19 cellular contexts compared by ENCODE assay signal in genomic region chr20:36519012-36519719, GRCh38. TPM values are rescaled to one million over a fixed set of nuclear protein-coding genes. Genes with fewer than 3 reads are reported as not detected.
DNase-seq lines count a peak whose midpoint lies in the region; ATAC-seq and TF ChIP-seq lines count a peak whose summit lies in the region.
"Had no signal": no experiment of that assay in that cellular context is flagged by ENCODE, and none has a peak within 500 bp of the region (broad histone marks: within the 10 kb centered on the region; RNA-seq: fewer than 3 reads in every experiment).

No MANE protein-coding gene starts in this region.

- TF ChIP-seq CTCF in nephron progenitor cell (IDR thresholded peaks at IDR 0.05) (no peak), OCI-LY7 (conservative IDR thresholded peaks at IDR 0.05; ENCODE audit: low read length) (no peak)

- POLR2A ChIA-PET in activated CD4-positive, alpha-beta memory T cell treated with anti-CD3 and anti-CD28 coated beads for 36 hours (lab: Charles Lee): interaction anchor here (0.7 to 1.5 kb wide), 2 partner anchors 55 to 214 kb away, joined by 3 to 5 read pairs; partner anchors contain the start of gene TGIF2
- POLR2A ChIA-PET in OCI-LY7 (lab: Charles Lee): no interaction called here

- H2AFZ ChIP-seq in OCI-LY7 (ENCODE audit: low read length): no peak overlapping the region

- no peaks in the 10 kb centered on the region for H3K27me3 Mint-ChIP-seq in activated naive CD4-positive, alpha-beta T cell treated with anti-CD3 and anti-CD28 coated beads for 36 hours (ENCODE audit: low read depth)
- no peaks in the 10 kb centered on the region for H3K27me3 Mint-ChIP-seq in activated CD4-positive, alpha-beta memory T cell treated with anti-CD3 and anti-CD28 coated beads for 36 hours
- no peaks in the 10 kb centered on the region for H3K27me3 Mint-ChIP-seq in nephron progenitor cell (ENCODE audit: low read depth, poor library complexity)
- H3K27me3 Mint-ChIP-seq: CD4-positive, CD25-positive, alpha-beta regulatory T cell; IgD-negative memory B cell had no signal

- CTCF ChIA-PET in activated naive CD4-positive, alpha-beta T cell treated with anti-CD3 and anti-CD28 coated beads for 36 hours (lab: Charles Lee): interaction anchor here (1.0 kb wide), 1 partner anchor 46 kb away, joined by 4 read pairs; no protein-coding TSS in a partner anchor
- CTCF ChIA-PET in activated CD4-positive, alpha-beta memory T cell treated with anti-CD3 and anti-CD28 coated beads for 36 hours (lab: Charles Lee): interaction anchor here (0.9 kb wide), 1 partner anchor 13 kb away, joined by 3 read pairs; no protein-coding TSS in a partner anchor
- CTCF ChIA-PET in OCI-LY7 (lab: Charles Lee; ENCODE audit: unreplicated experiment): no interaction called here

- H3K9me3 Mint-ChIP-seq in activated naive CD4-positive, alpha-beta T cell treated with anti-CD3 and anti-CD28 coated beads, Interleukin-2, amount 50 U/mL, for 72 hours: no peaks in the 10 kb centered on the region
- H3K9me3 Mint-ChIP-seq in activated naive CD4-positive, alpha-beta T cell treated with anti-CD3 and anti-CD28 coated beads for 36 hours: no peaks in the 10 kb centered on the region
- H3K9me3 Mint-ChIP-seq in activated CD4-positive, alpha-beta memory T cell treated with anti-CD3 and anti-CD28 coated beads for 36 hours: no peaks in the 10 kb centered on the region
- H3K9me3 Mint-ChIP-seq in nephron progenitor cell: no peaks in the 10 kb centered on the region
- H3K9me3 Mint-ChIP-seq: CD4-positive, CD25-positive, alpha-beta regulatory T cell; H9; IgD-negative memory B cell had no signal

- no peaks in the 10 kb centered on the region for H3K36me3 Mint-ChIP-seq in activated naive CD4-positive, alpha-beta T cell treated with anti-CD3 and anti-CD28 coated beads, Interleukin-2, amount 50 U/mL, for 72 hours
- H3K36me3 Mint-ChIP-seq in activated naive CD4-positive, alpha-beta T cell treated with anti-CD3 and anti-CD28 coated beads for 36 hours (ENCODE audit: low read depth): no peaks in the 10 kb centered on the region
- peaks cover 4% of the 10 kb centered on the region for H3K36me3 Mint-ChIP-seq in activated CD4-positive, alpha-beta memory T cell treated with anti-CD3 and anti-CD28 coated beads for 36 hours
- H3K36me3 Mint-ChIP-seq in nephron progenitor cell (ENCODE audit: low read depth): peaks cover 69% of the 10 kb centered on the region

- no peak overlapping the region for H3K4me3 Mint-ChIP-seq in activated naive CD4-positive, alpha-beta T cell treated with anti-CD3 and anti-CD28 coated beads for 36 hours
- H3K4me3 Mint-ChIP-seq in activated CD4-positive, alpha-beta memory T cell treated with anti-CD3 and anti-CD28 coated beads for 36 hours: no peak overlapping the region
- H3K4me3 Mint-ChIP-seq in nephron progenitor cell: no peak overlapping the region
- H3K4me3 Mint-ChIP-seq: CD4-positive, CD25-positive, alpha-beta regulatory T cell; H9; IgD-negative memory B cell had no signal

- no peak overlapping the region for H3K4me3 ChIP-seq in OCI-LY7 (ENCODE audit: low read depth, low read length, poor library complexity, severe bottlenecking)

- no peak for DNase-seq in activated naive CD4-positive, alpha-beta T cell treated with anti-CD3 and anti-CD28 coated beads, Interleukin-2, amount 50 U/mL, for 72 hours (ENCODE audit: low spot score in 2 of 2)
- DNase-seq in activated naive CD4-positive, alpha-beta T cell treated with anti-CD3 and anti-CD28 coated beads for 36 hours: no peak
- DNase-seq in activated CD4-positive, alpha-beta memory T cell treated with anti-CD3 and anti-CD28 coated beads for 36 hours: peak; percentile 59
- DNase-seq in nephron progenitor cell (no peak), cerebellum (ENCODE audit: low spot score) (no peak), OCI-LY7 (ENCODE audit: low spot score) (no peak)
- DNase-seq: Caco-2, DMS153, H9, Kasumi-1, MM.1S, NCI-H1105, NCI-H1694, NCI-H2107, NCI-H2227 treated with DMSO at 0.1 percent for 48 hours, NCI-H524 had no signal

- no peak overlapping the region for H3K4me2 ChIP-seq in OCI-LY7 (ENCODE audit: low read length)

- no peaks in the 10 kb centered on the region for H3K9me3 ChIP-seq in OCI-LY7 (ENCODE audit: low read length)
- H3K9me3 ChIP-seq: Caco-2 had no signal

- peak; percentile 37 to 95 for ATAC-seq in activated naive CD4-positive, alpha-beta T cell treated with anti-CD3 and anti-CD28 coated beads, Interleukin-2, amount 50 U/mL, for 72 hours
- peak; percentile 45 for ATAC-seq in HG02759 (IDR thresholded peaks at IDR 0.05; ENCODE audit: unreplicated experiment)

- H4K20me1 ChIP-seq in OCI-LY7 (ENCODE audit: insufficient read depth, low read length): no peaks in the 10 kb centered on the region

- H3K4me1 ChIP-seq in OCI-LY7 (ENCODE audit: insufficient read depth, low read length, poor library complexity, severe bottlenecking): peaks cover 5% of the 10 kb centered on the region
- H3K4me1 ChIP-seq: Caco-2 had no signal

- H3K36me3 ChIP-seq in OCI-LY7 (ENCODE audit: insufficient read depth, low read length): peaks cover 23% of the 10 kb centered on the region

- H3K27ac ChIP-seq in OCI-LY7 (ENCODE audit: low read depth, low read length, poor library complexity, severe bottlenecking): no peak overlapping the region

- no peaks in the 10 kb centered on the region for H3K4me1 Mint-ChIP-seq in activated naive CD4-positive, alpha-beta T cell treated with anti-CD3 and anti-CD28 coated beads for 36 hours (ENCODE audit: low read depth)
- H3K4me1 Mint-ChIP-seq in activated CD4-positive, alpha-beta memory T cell treated with anti-CD3 and anti-CD28 coated beads for 36 hours (ENCODE audit: low read depth): peaks cover 14% of the 10 kb centered on the region
- H3K4me1 Mint-ChIP-seq in nephron progenitor cell: peaks cover 21% of the 10 kb centered on the region

- no peaks in the 10 kb centered on the region for H3K79me2 ChIP-seq in OCI-LY7 (ENCODE audit: insufficient read depth, low read depth, low read length)

- intact Hi-C loops in activated naive CD4-positive, alpha-beta T cell treated with anti-CD3 and anti-CD28 coated beads for 36 hours (cut with micrococcal nuclease): no loop called here
- intact Hi-C loops in activated CD4-positive, alpha-beta memory T cell treated with anti-CD3 and anti-CD28 coated beads for 36 hours (cut with micrococcal nuclease): loop anchor here (1.0 kb wide), 1 partner anchor 75 kb away; no protein-coding TSS in a partner anchor
- intact Hi-C loops in OCI-LY7 (cut with micrococcal nuclease; ENCODE audit: unreplicated experiment): loop anchor here (10.0 kb wide), 1 partner anchor 376 kb away; no protein-coding TSS in a partner anchor

- BruUV-seq in OCI-LY7 (replicated peaks; lab: Mats Ljungman, UMichigan): no TSS peak

- no peaks in the 10 kb centered on the region for H3K9me2 ChIP-seq in OCI-LY7 (ENCODE audit: insufficient read depth, low read length)

- peak overlapping the region in 1 of 2 donors; percentile 80 for H3K27ac Mint-ChIP-seq in activated naive CD4-positive, alpha-beta T cell treated with anti-CD3 and anti-CD28 coated beads, Interleukin-2, amount 50 U/mL, for 72 hours
- no peak overlapping the region for H3K27ac Mint-ChIP-seq in activated naive CD4-positive, alpha-beta T cell treated with anti-CD3 and anti-CD28 coated beads for 36 hours
- H3K27ac Mint-ChIP-seq in activated CD4-positive, alpha-beta memory T cell treated with anti-CD3 and anti-CD28 coated beads for 36 hours: peak overlapping the region; percentile 73
- peak overlapping the region; percentile 3 for H3K27ac Mint-ChIP-seq in nephron progenitor cell
- H3K27ac Mint-ChIP-seq: H9 had no signal

RNA-seq across cellular contexts. Expression of gene MYL9, which starts 22.2 kb away (rescaled TPM):
- total RNA-seq in activated naive CD4-positive, alpha-beta T cell treated with anti-CD3 and anti-CD28 coated beads, Interleukin-2, amount 50 U/mL, for 72 hours: under 1 TPM; 0.57 to 0.95 TPM
- total RNA-seq in activated naive CD4-positive, alpha-beta T cell treated with anti-CD3 and anti-CD28 coated beads for 36 hours: not detected
- under 1 TPM; 0.12 to 0.29 TPM for total RNA-seq in activated CD4-positive, alpha-beta memory T cell treated with anti-CD3 and anti-CD28 coated beads for 36 hours
- total RNA-seq in cerebellum (0.36 TPM), OCI-LY7 (2022) (not detected in 2 replicates)
- total RNA-seq in OCI-LY7 (2014; rRNA removed; shearing (Covaris generic)): not detected in 2 replicates

RNA-seq across cellular contexts. Expression of gene TGIF2, which starts 54.2 kb away (rescaled TPM):
- 10 to 100 TPM; 33.7 to 52.6 TPM for total RNA-seq in activated naive CD4-positive, alpha-beta T cell treated with anti-CD3 and anti-CD28 coated beads, Interleukin-2, amount 50 U/mL, for 72 hours
- 10 to 100 TPM; 32.2 to 33.6 TPM for total RNA-seq in activated naive CD4-positive, alpha-beta T cell treated with anti-CD3 and anti-CD28 coated beads for 36 hours
- total RNA-seq in activated CD4-positive, alpha-beta memory T cell treated with anti-CD3 and anti-CD28 coated beads for 36 hours: 10 to 100 TPM; 39.7 to 43.0 TPM
- total RNA-seq in cerebellum (14.2 TPM), OCI-LY7 (2022) (45.2 and 49.4 TPM in 2 replicates)
- total RNA-seq in OCI-LY7 (2014; rRNA removed; shearing (Covaris generic)): 26.6 and 41.3 TPM in 2 replicates
